Comparison of ENCODE assay signal across 6 cellular contexts in genomic region chr7:336149-336533, GRCh38. TPM values are rescaled to one million over a fixed set of nuclear protein-coding genes. Genes with fewer than 3 reads are reported as not detected.
"Had no signal": no experiment of that assay in that cellular context is flagged by ENCODE, and none has a peak within 500 bp of the region (broad histone marks: within the 10 kb centered on the region; RNA-seq: fewer than 3 reads in every experiment).

No MANE protein-coding gene starts in this region.

RNA-seq across cellular contexts. Expression of gene FOXL3, which starts 46.2 kb away (rescaled TPM):
- total RNA-seq: HepG2, HT-29, HT1080, IMR-90, K562 had no signal
- polyA plus RNA-seq: HepG2, IgD-negative memory B cell, IMR-90, K562 had no signal
